8 cellular contexts compared by ENCODE assay signal in genomic region chrX:41558531-41558930, GRCh38.
A peak's percentile ranks its signal among the peaks of the same experiment; 100 is the strongest.
DNase-seq lines count a peak whose midpoint lies in the region; ATAC-seq and TF ChIP-seq lines count a peak whose summit lies in the region.

No MANE protein-coding gene starts in this region.

- peaks cover 0 to 2% of the 10 kb centered on the region in 2 donors for H3K4me1 ChIP-seq in neuronal stem cell (ENCODE audit: control insufficient read depth in 2 of 2, insufficient read depth in 1 of 2, low read depth in 1 of 2, low read length in 2 of 2)

- no peaks in the 10 kb centered on the region for H3K36me3 ChIP-seq in neuronal stem cell (replicated peaks in 1 of 2; ENCODE audit: control insufficient read depth in 2 of 2, insufficient read depth in 2 of 2, low read length in 2 of 2)

- H2BK15ac ChIP-seq in neuronal stem cell (ENCODE audit: low read length): no peak overlapping the region

- peaks cover 33% of the 10 kb centered on the region for H3K4me1 Mint-ChIP-seq in brain
- H3K4me1 Mint-ChIP-seq in nephron: peaks cover 19% of the 10 kb centered on the region
- H3K4me1 Mint-ChIP-seq in endothelial cell (ENCODE audit: unreplicated experiment): peaks cover 5% of the 10 kb centered on the region

- no peak overlapping the region for H2AK5ac ChIP-seq in neuronal stem cell (ENCODE audit: low read depth, low read length)

- no peak overlapping the region for H2BK12ac ChIP-seq in neuronal stem cell (ENCODE audit: low read length)

- peak; percentile 21 for DNase-seq in EL
- peak; percentile 23 for DNase-seq in M059J (ENCODE audit: low read depth)
- DNase-seq in endothelial cell (ENCODE audit: low spot score): no peak
- no peak for DNase-seq in stimulated activated CD4-positive, alpha-beta T cell treated with anti-CD3 and anti-CD28 coated beads, Interleukin-4, amount 100 ng/mL, for 4 hours
- DNase-seq in neuronal stem cell (ENCODE audit: low spot score): no peak

- no peak for ATAC-seq in GM21526 (IDR thresholded peaks at IDR 0.05; ENCODE audit: low FRiP score, unreplicated experiment)

- H3K27me3 Mint-ChIP-seq in brain: no peaks in the 10 kb centered on the region
- H3K27me3 Mint-ChIP-seq in nephron (ENCODE audit: low read depth): no peaks in the 10 kb centered on the region
- H3K27me3 Mint-ChIP-seq in endothelial cell (ENCODE audit: unreplicated experiment): peaks cover 1% of the 10 kb centered on the region

- H2AFZ ChIP-seq in neuronal stem cell (ENCODE audit: low read length): no peak overlapping the region

- H3K9ac ChIP-seq in neuronal stem cell (ENCODE audit: low read depth, low read length, poor library complexity): no peak overlapping the region

- H3K23ac ChIP-seq in neuronal stem cell (ENCODE audit: low read depth, low read length, poor library complexity): no peak overlapping the region

- H3K27ac ChIP-seq in neuronal stem cell (replicated peaks; ENCODE audit: low read length): no peak overlapping the region

- H3K9me3 Mint-ChIP-seq in brain: no peaks in the 10 kb centered on the region
- H3K9me3 Mint-ChIP-seq in nephron: no peaks in the 10 kb centered on the region
- no peaks in the 10 kb centered on the region for H3K9me3 Mint-ChIP-seq in endothelial cell (ENCODE audit: unreplicated experiment)

- TF ChIP-seq CTCF in brain (conservative IDR thresholded peaks at IDR 0.05): peak; percentile 56 to 61
- TF ChIP-seq CTCF in nephron (IDR thresholded peaks at IDR 0.05; ENCODE audit: unreplicated experiment in 3 of 3): peak; percentile 30 to 50 (median 38)
- TF ChIP-seq CTCF in endothelial cell (IDR thresholded peaks at IDR 0.05; ENCODE audit: unreplicated experiment): no peak

- H4K91ac ChIP-seq in neuronal stem cell (ENCODE audit: low read depth, low read length, poor library complexity): no peak overlapping the region

- H2BK5ac ChIP-seq in neuronal stem cell (ENCODE audit: low read length): no peak overlapping the region

- no CpG with 5 or more reads among the region's 2 CpGs for WGBS in neuronal stem cell (ENCODE audit: extremely low coverage in 2 of 2, insufficient read length in 2 of 2, insufficient replicate concordance in 1 of 2), 2 donors

- no peak overlapping the region for H2BK120ac ChIP-seq in neuronal stem cell (ENCODE audit: low read depth, low read length)

- H3K36me3 Mint-ChIP-seq in brain (peaks cover 19% of the 10 kb centered on the region), nephron (ENCODE audit: low read depth) (no peaks in the 10 kb centered on the region), endothelial cell (ENCODE audit: low read depth, unreplicated experiment) (no peaks in the 10 kb centered on the region)

- H3K9me3 ChIP-seq in neuronal stem cell (replicated peaks in 1 of 2; ENCODE audit: control insufficient read depth in 2 of 2, insufficient read depth in 1 of 2, low read depth in 1 of 2, low read length in 2 of 2): no peaks in the 10 kb centered on the region

- no peak overlapping the region for H3K4me3 ChIP-seq in neuronal stem cell (ENCODE audit: low read length in 2 of 2)

- H3K18ac ChIP-seq in neuronal stem cell (ENCODE audit: low read length): no peak overlapping the region

- H3K14ac ChIP-seq in neuronal stem cell (ENCODE audit: low read length): no peak overlapping the region

- H3K27ac Mint-ChIP-seq in brain (peak overlapping the region in 2 of 5 experiments; percentile 95 to 98), nephron (peak overlapping the region in 2 of 3 experiments; percentile 41 to 99), endothelial cell (ENCODE audit: unreplicated experiment) (no peak overlapping the region)

- H3K79me1 ChIP-seq in neuronal stem cell (ENCODE audit: low read depth, low read length): no peaks in the 10 kb centered on the region

- H3K27me3 ChIP-seq in neuronal stem cell (ENCODE audit: control insufficient read depth in 3 of 3, insufficient read depth in 3 of 3, low read depth in 1 of 3, low read length in 3 of 3): no peaks in the 10 kb centered on the region

- no peak overlapping the region for H3K4me2 ChIP-seq in neuronal stem cell (ENCODE audit: insufficient read depth, low read length, poor library complexity, severe bottlenecking)

- no peak overlapping the region for H3K4ac ChIP-seq in neuronal stem cell (ENCODE audit: low read length)

- H4K8ac ChIP-seq in neuronal stem cell (ENCODE audit: low read depth, low read length): no peak overlapping the region

- H3K4me3 Mint-ChIP-seq in brain (no peak overlapping the region), nephron (no peak overlapping the region), endothelial cell (ENCODE audit: unreplicated experiment) (no peak overlapping the region)

Comparison
In these comparisons a context has a peak if more than half of its experiments do, and no peak if none do; other contexts are left out.
1. DNase-seq: peak in EL (single experiment) and M059J (single experiment); none in endothelial cell (single experiment), stimulated activated CD4-positive, alpha-beta T cell treated with anti-CD3 and anti-CD28 coated beads, Interleukin-4, amount 100 ng/mL, for 4 hours (0 of 2) and neuronal stem cell (single experiment).